1 cellular context compared by ENCODE assay signal in genomic region chr16:2023098-2023925, GRCh38.
TF ChIP-seq lines count a peak whose summit lies in the region.

No MANE protein-coding gene starts in this region.

TF ChIP-seq in HepG2, 621 proteins besides CTCF, POLR2A, EP300 and RAD21 (continued from another document and continues in another):
- TF ChIP-seq TMF1 (CRISPR knock-in tag; IDR thresholded peaks at IDR 0.05; ENCODE audit: low read depth) (0 out of 2 replicates have a peak, but pooled peaks have one; percentile 45), REXO4 (CRISPR knock-in tag; IDR thresholded peaks at IDR 0.05; ENCODE audit: borderline replicate concordance) (no peak), ZIK1 (CRISPR knock-in tag; IDR thresholded peaks at IDR 0.05; ENCODE audit: borderline replicate concordance, low read depth) (no peak), SMC3 (IDR thresholded peaks at IDR 0.05; ENCODE audit: low read length) (peak; percentile 69; the same call in 1 of the 2 replicates), ZNF362 (CRISPR knock-in tag; IDR thresholded peaks at IDR 0.05; ENCODE audit: borderline replicate concordance) (peak; percentile 19; the same call in 1 of the 2 replicates), JUND (CRISPR knock-in tag; IDR thresholded peaks at IDR 0.05) (no peak), ZGPAT (CRISPR knock-in tag; IDR thresholded peaks at IDR 0.05) (peak; percentile 65), TRIM22 (IDR thresholded peaks at IDR 0.05) (no peak), AGO1 (IDR thresholded peaks at IDR 0.05; ENCODE audit: low read depth, low read length, poor library complexity, severe bottlenecking) (peak; percentile 16), NFE2 (CRISPR knock-in tag; IDR thresholded peaks at IDR 0.05) (no peak), ARID4A (CRISPR knock-in tag; IDR thresholded peaks at IDR 0.05; ENCODE audit: borderline replicate concordance) (peak; percentile 53; the same call in 1 of the 2 replicates), TARDBP (CRISPR knock-in tag; IDR thresholded peaks at IDR 0.05) (peak; percentile 32; the same call in 1 of the 2 replicates), HDAC2 (CRISPR knock-in tag; IDR thresholded peaks at IDR 0.05) (peak; percentile 76), ZNF709 (CRISPR knock-in tag; IDR thresholded peaks at IDR 0.05) (no peak), ZNF430 (CRISPR knock-in tag; IDR thresholded peaks at IDR 0.05) (0 out of 2 replicates have a peak, but pooled peaks have one; percentile 38), KIAA2018 (CRISPR knock-in tag; IDR thresholded peaks at IDR 0.05; ENCODE audit: borderline replicate concordance) (no peak), RAD51 (IDR thresholded peaks at IDR 0.05; ENCODE audit: borderline replicate concordance) (no peak), SOX13 (IDR thresholded peaks at IDR 0.05) (no peak), SOX13 (CRISPR knock-in tag; conservative IDR thresholded peaks at IDR 0.05 in 1 of 2, IDR thresholded peaks at IDR 0.05 in 1 of 2) (peak in 1 of 2 experiments; percentile 13; a peak in 1 of 4 replicates), THAP7 (CRISPR knock-in tag; IDR thresholded peaks at IDR 0.05) (no peak), ZNF781 (CRISPR knock-in tag; IDR thresholded peaks at IDR 0.05; ENCODE audit: borderline replicate concordance, not compliant biosample characterization) (peak; percentile 47), ARHGAP35 (CRISPR knock-in tag; IDR thresholded peaks at IDR 0.05; ENCODE audit: borderline replicate concordance) (0 out of 2 replicates have a peak, but pooled peaks have one; percentile 36), ZNF609 (CRISPR knock-in tag; IDR thresholded peaks at IDR 0.05; ENCODE audit: borderline replicate concordance) (peak; percentile 32; the same call in 1 of the 2 replicates), DR1 (CRISPR knock-in tag; IDR thresholded peaks at IDR 0.05) (no peak; the same call in 1 of the 2 replicates), ZNF414 (CRISPR knock-in tag; IDR thresholded peaks at IDR 0.05) (no peak), ZNF576 (CRISPR knock-in tag; IDR thresholded peaks at IDR 0.05) (0 out of 2 replicates have a peak, but pooled peaks have one; percentile 9), SP5 (CRISPR knock-in tag; IDR thresholded peaks at IDR 0.05; ENCODE audit: borderline replicate concordance, low read depth) (peak; percentile 70), SMYD3 (CRISPR knock-in tag; IDR thresholded peaks at IDR 0.05) (no peak), HNF4A (CRISPR knock-in tag; IDR thresholded peaks at IDR 0.05) (no peak), TBX2 (CRISPR knock-in tag; IDR thresholded peaks at IDR 0.05; ENCODE audit: borderline replicate concordance) (peak; percentile 81), ETV6 (CRISPR knock-in tag; conservative IDR thresholded peaks at IDR 0.05) (0 out of 2 replicates have a peak, but pooled peaks have one; percentile 59), GATAD2A (CRISPR knock-in tag; IDR thresholded peaks at IDR 0.05) (peak; percentile 5; the same call in 1 of the 2 replicates)
